12 cellular contexts compared by ENCODE assay signal in the genomic region with DNA sequence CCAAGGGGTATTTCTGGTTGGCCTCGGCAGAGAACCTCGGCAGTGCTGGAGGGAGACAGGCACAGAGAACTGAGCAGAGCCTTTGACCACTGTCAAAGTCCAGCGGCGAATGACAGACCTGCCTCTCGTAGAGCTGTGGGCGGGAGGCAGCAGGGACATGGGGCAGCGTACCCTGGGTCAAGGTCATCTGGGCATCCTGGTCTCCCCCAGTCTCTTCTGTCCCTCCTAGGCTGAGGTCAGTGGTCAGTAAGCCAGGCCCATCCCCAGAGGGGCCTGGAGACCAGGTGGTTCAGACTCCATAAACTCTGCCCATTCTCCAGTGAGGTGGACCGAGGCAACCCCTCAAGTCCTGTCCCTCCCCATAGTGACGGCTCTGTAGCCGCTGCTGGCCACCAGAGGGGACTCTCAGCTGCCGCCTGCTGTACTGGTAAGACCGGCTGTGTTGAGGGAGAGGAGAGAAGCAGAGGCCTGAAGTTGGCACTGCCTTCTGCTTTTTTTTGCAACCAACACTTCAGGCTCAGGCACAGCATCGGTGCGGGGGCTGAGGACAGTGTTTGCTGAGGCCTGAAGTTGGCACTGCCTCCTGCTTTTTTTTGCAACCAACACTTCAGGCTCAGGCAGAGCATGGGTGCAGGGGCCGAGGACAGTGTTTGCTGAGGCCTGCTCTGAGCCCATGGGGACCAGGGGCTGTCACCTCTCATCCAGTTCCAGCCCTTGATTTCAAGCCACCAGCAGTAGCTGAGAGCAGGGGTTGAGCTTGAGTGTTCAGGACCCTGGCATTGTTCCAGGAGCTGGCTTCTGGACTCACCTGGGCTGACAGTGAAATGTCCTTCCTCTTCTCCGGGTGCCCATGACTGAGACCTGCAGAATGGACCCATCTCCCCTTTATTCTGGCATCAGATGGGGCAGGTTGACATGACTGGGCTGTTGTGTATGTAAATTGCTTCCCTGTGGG. TPM values are rescaled to one million over a fixed set of nuclear protein-coding genes. Genes with fewer than 3 reads are reported as not detected.
DNase-seq lines count a peak whose midpoint lies in the region; ATAC-seq and TF ChIP-seq lines count a peak whose summit lies in the region.
"Had no signal": no experiment of that assay in that cellular context is flagged by ENCODE, and none has a peak within 500 bp of the region (broad histone marks: within the 10 kb centered on the region; RNA-seq: fewer than 3 reads in every experiment).

PGLYRP2 (minus strand) TSS at position 111 of the 955 bp plus-strand sequence. CDS start 130 bp downstream, outside the sequence.

- no peak within 1 kb of the TSS for H3K9ac ChIP-seq in mesenchymal stem cell (ENCODE audit: low read length)

- H3K36me3 ChIP-seq in RWPE2 (ENCODE audit: low read depth), result no peaks in the 10 kb centered on the region
- no peaks in the 10 kb centered on the region for H3K36me3 ChIP-seq in thoracic aorta
- H3K36me3 ChIP-seq in mesenchymal stem cell (ENCODE audit: control insufficient read depth in 1 of 2, insufficient read depth in 2 of 2, low read depth in 1 of 2, low read length in 2 of 2), result no peaks in the 10 kb centered on the region
- H3K36me3 ChIP-seq: neutrophil had no signal

- TF ChIP-seq CTCF in RWPE2 (IDR thresholded peaks at IDR 0.05; ENCODE audit: poor library complexity, severe bottlenecking) (no peak), thoracic aorta (IDR thresholded peaks at IDR 0.05) (peak; percentile 16)

- POLR2A ChIA-PET in activated CD4-positive, alpha-beta T cell treated with anti-CD3 and anti-CD28 coated beads for 36 hours (lab: Charles Lee), result no interaction called here

- H3K14ac ChIP-seq in mesenchymal stem cell (ENCODE audit: low read length in 2 of 2), result no peak within 1 kb of the TSS

- H3K4ac ChIP-seq in mesenchymal stem cell (ENCODE audit: low read depth in 1 of 2, low read length in 2 of 2), result no peak within 1 kb of the TSS

- no peak within 1 kb of the TSS for H2BK12ac ChIP-seq in mesenchymal stem cell (ENCODE audit: low read length in 2 of 2)

- no peaks in the 10 kb centered on the region for H3K27me3 ChIP-seq in RWPE2 (ENCODE audit: insufficient read depth, poor library complexity, severe bottlenecking)
- H3K27me3 ChIP-seq in thoracic aorta (replicated peaks; ENCODE audit: insufficient read depth), result no peaks in the 10 kb centered on the region
- H3K27me3 ChIP-seq in mesenchymal stem cell (ENCODE audit: control insufficient read depth in 1 of 2, insufficient read depth in 1 of 2, low read length in 2 of 2), result peaks cover 0 to 6% of the 10 kb centered on the region in 2 experiments
- H3K27me3 ChIP-seq: neutrophil had no signal

- CTCF ChIA-PET in activated CD4-positive, alpha-beta T cell treated with anti-CD3 and anti-CD28 coated beads for 36 hours (lab: Charles Lee), result interaction anchor here (0.6 to 2.2 kb wide), 3 partner anchors 45 to 76 kb away, joined by 3 to 6 read pairs (median 4); partner anchors contain the start of gene AKAP8L

- peak; percentile 37 for DNase-seq in activated CD4-positive, alpha-beta T cell treated with anti-CD3 and anti-CD28 coated beads for 36 hours
- DNase-seq in activated CD4-positive, alpha-beta T cell treated with anti-CD3 and anti-CD28 coated beads, Interleukin-2, amount 50 U/mL, for 4 hours, result no peak
- no peak for DNase-seq in RWPE2 (ENCODE audit: low spot score)
- no peak for DNase-seq in left cardiac atrium
- DNase-seq in thoracic aorta (ENCODE audit: low spot score), result no peak
- no peak for DNase-seq in mesenchymal stem cell
- DNase-seq: erythroblast, NCI-H1417 treated with DMSO at 0.1 percent for 48 hours had no signal

- no peak within 1 kb of the TSS for H4K8ac ChIP-seq in mesenchymal stem cell (ENCODE audit: low read length)

- intact Hi-C loops in activated CD4-positive, alpha-beta T cell treated with anti-CD3 and anti-CD28 coated beads for 36 hours (cut with DNase I, micrococcal nuclease), result loop anchor here in 1 of 2 experiments (5.0 kb wide), 1 partner anchor 53 kb away; no protein-coding TSS in a partner anchor
- intact Hi-C loops in left cardiac atrium (cut with DNase I), result no loop called here

- no peak within 1 kb of the TSS for H3K4me3 Mint-ChIP-seq in activated CD4-positive, alpha-beta T cell treated with anti-CD3 and anti-CD28 coated beads for 36 hours

- H2BK15ac ChIP-seq in mesenchymal stem cell (ENCODE audit: low read depth, poor library complexity, severe bottlenecking), result no peak within 1 kb of the TSS

- no peak within 1 kb of the TSS for H3K4me2 ChIP-seq in mesenchymal stem cell (ENCODE audit: low read length, poor library complexity, severe bottlenecking)

- H3K27ac ChIP-seq in RWPE2 (ENCODE audit: poor library complexity, severe bottlenecking) (no peak within 1 kb of the TSS), thoracic aorta (no peak within 1 kb of the TSS), mesenchymal stem cell (ENCODE audit: low read length, poor library complexity, severe bottlenecking) (no peak within 1 kb of the TSS)
- H3K27ac ChIP-seq: neutrophil had no signal

- H3K79me1 ChIP-seq in mesenchymal stem cell (replicated peaks; ENCODE audit: low read length, poor library complexity, severe bottlenecking), result no peaks in the 10 kb centered on the region

- no peak within 1 kb of the TSS for H2AK5ac ChIP-seq in mesenchymal stem cell (ENCODE audit: low read length, severe bottlenecking)

- H3K4me1 ChIP-seq in RWPE2 (ENCODE audit: insufficient read depth, poor library complexity, severe bottlenecking) (no peaks in the 10 kb centered on the region), thoracic aorta (ENCODE audit: control insufficient read depth in 1 of 2, low read depth in 2 of 2) (no peaks in the 10 kb centered on the region), mesenchymal stem cell (ENCODE audit: control insufficient read depth, insufficient read depth, low read depth, low read length) (no peaks in the 10 kb centered on the region)

- H3K27me3 Mint-ChIP-seq in activated CD4-positive, alpha-beta T cell treated with anti-CD3 and anti-CD28 coated beads for 36 hours, result no peaks in the 10 kb centered on the region

- peaks cover 34% of the 10 kb centered on the region for H3K4me1 Mint-ChIP-seq in activated CD4-positive, alpha-beta T cell treated with anti-CD3 and anti-CD28 coated beads for 36 hours

- H3K23ac ChIP-seq in mesenchymal stem cell (ENCODE audit: low read length in 2 of 2), result no peak within 1 kb of the TSS

- no peak within 1 kb of the TSS for H3K27ac Mint-ChIP-seq in activated CD4-positive, alpha-beta T cell treated with anti-CD3 and anti-CD28 coated beads for 36 hours

- H3K9me3 ChIP-seq in RWPE2 (ENCODE audit: severe bottlenecking) (no peaks in the 10 kb centered on the region), thoracic aorta (no peaks in the 10 kb centered on the region), mesenchymal stem cell (ENCODE audit: control insufficient read depth, low read length) (no peaks in the 10 kb centered on the region)
- H3K9me3 ChIP-seq: neutrophil had no signal

- H3K36me3 Mint-ChIP-seq in activated CD4-positive, alpha-beta T cell treated with anti-CD3 and anti-CD28 coated beads for 36 hours (ENCODE audit: low read depth), result no peaks in the 10 kb centered on the region

- H2AFZ ChIP-seq in mesenchymal stem cell (ENCODE audit: low read depth, low read length), result no peak within 1 kb of the TSS

- H3K18ac ChIP-seq in mesenchymal stem cell (ENCODE audit: low read depth in 1 of 2, low read length in 2 of 2), result no peak within 1 kb of the TSS

- WGBS in mesenchymal stem cell, result 86% methylated on average over 16 of the region's 16 CpGs

- no peak within 1 kb of the TSS for H2BK120ac ChIP-seq in mesenchymal stem cell (ENCODE audit: low read depth, low read length)

- H3K9me3 Mint-ChIP-seq in activated CD4-positive, alpha-beta T cell treated with anti-CD3 and anti-CD28 coated beads for 36 hours (ENCODE audit: low read depth), result no peaks in the 10 kb centered on the region

- ATAC-seq in activated CD4-positive, alpha-beta T cell treated with anti-CD3 and anti-CD28 coated beads for 36 hours, result peak; percentile 42
- ATAC-seq in RWPE2 (ENCODE audit: low read depth) (peak; percentile 46; the same call in 1 of the 3 replicates), left cardiac atrium (peak; percentile 88 to 89), thoracic aorta (ENCODE audit: insufficient number of reproducible peaks, low FRiP score, low read depth) (no peak), GM19035 (IDR thresholded peaks at IDR 0.05; ENCODE audit: unreplicated experiment) (no peak), GM19395 (IDR thresholded peaks at IDR 0.05; ENCODE audit: unreplicated experiment) (no peak)

- no peak within 1 kb of the TSS for H3K4me3 ChIP-seq in RWPE2 (ENCODE audit: severe bottlenecking)
- no peak within 1 kb of the TSS for H3K4me3 ChIP-seq in thoracic aorta
- no peak within 1 kb of the TSS for H3K4me3 ChIP-seq in mesenchymal stem cell (ENCODE audit: insufficient read depth in 1 of 2, low read depth in 1 of 2, low read length in 2 of 2)

- no peak within 1 kb of the TSS for H2BK5ac ChIP-seq in mesenchymal stem cell (ENCODE audit: low read depth, low read length, poor library complexity, severe bottlenecking)

- no peak within 1 kb of the TSS for H4K91ac ChIP-seq in mesenchymal stem cell (ENCODE audit: low read length)

RNA-seq across cellular contexts. Expression of gene PGLYRP2, which starts in this region (rescaled TPM):
- under 1 TPM in 1 of 2 experiments, not detected in 1; 0.14 TPM for total RNA-seq in activated CD4-positive, alpha-beta T cell treated with anti-CD3 and anti-CD28 coated beads for 36 hours
- total RNA-seq in left cardiac atrium (not detected), thoracic aorta (not detected)
- polyA plus RNA-seq in mesenchymal stem cell (2013, experiment 1 of 2), result not detected
- polyA plus RNA-seq in mesenchymal stem cell (2013, experiment 2 of 2), result not detected
- polyA plus RNA-seq: BJ had no signal

Comparison
In these comparisons a context has a peak if more than half of its experiments do, and no peak if none do; other contexts are left out.
1. Peak in DNase-seq and ATAC-seq in activated CD4-positive, alpha-beta T cell treated with anti-CD3 and anti-CD28 coated beads for 36 hours; RNA of the gene not detected or under 1 TPM.
2. Peak in ATAC-seq in left cardiac atrium; RNA of the gene not detected or under 1 TPM.